ENCODE assay signal across 17 cellular contexts in genomic region chr16:51243836-51244483, GRCh38.
DNase-seq lines count a peak whose midpoint lies in the region; ATAC-seq and TF ChIP-seq lines count a peak whose summit lies in the region.
"Had no signal": no experiment of that assay in that cellular context is flagged by ENCODE, and none has a peak within 500 bp of the region (broad histone marks: within the 10 kb centered on the region; RNA-seq: fewer than 3 reads in every experiment).

No MANE protein-coding gene starts in this region.

- H3K9me3 ChIP-seq in HEK293 (ENCODE audit: control insufficient read depth, insufficient read depth, low read depth, low read length), result no peaks in the 10 kb centered on the region
- H3K9me3 ChIP-seq: Peyer's patch had no signal

- POLR2A ChIA-PET in HEK293 (lab: Yijun Ruan, JAX), result no interaction called here

- H3K4me1 Mint-ChIP-seq in activated naive CD8-positive, alpha-beta T cell treated with anti-CD3 and anti-CD28 coated beads, Interleukin-2, amount 50 U/mL, for 24 hours, result no peaks in the 10 kb centered on the region
- H3K4me1 Mint-ChIP-seq: IgD-negative memory B cell, T-helper 17 cell had no signal

- no peak overlapping the region for H3K4me3 Mint-ChIP-seq in activated naive CD8-positive, alpha-beta T cell treated with anti-CD3 and anti-CD28 coated beads, Interleukin-2, amount 50 U/mL, for 24 hours
- H3K4me3 Mint-ChIP-seq: IgD-negative memory B cell, T-helper 17 cell had no signal

- peaks cover 6% of the 10 kb centered on the region; the same call in 1 of the 2 replicates for H3K4me1 ChIP-seq in HEK293 (ENCODE audit: control insufficient read depth, insufficient read depth, low read length)
- H3K4me1 ChIP-seq: BLaER1 treated with 17β-estradiol and CSF1 and Interleukin-3, amounts not matched to agents 10 nM and 100 nM; foreskin keratinocyte; Peyer's patch had no signal

- peak overlapping the region; percentile 1; the same call in 1 of the 2 replicates for H3K27ac ChIP-seq in HEK293 (ENCODE audit: extremely low read depth, low read depth, low read length)
- H3K27ac ChIP-seq: BLaER1 treated with 17β-estradiol and CSF1 and Interleukin-3, amounts not matched to agents 10 nM and 100 nM; foreskin keratinocyte; Peyer's patch had no signal

- no peaks in the 10 kb centered on the region for H3K36me3 Mint-ChIP-seq in activated naive CD8-positive, alpha-beta T cell treated with anti-CD3 and anti-CD28 coated beads, Interleukin-2, amount 50 U/mL, for 24 hours (ENCODE audit: low read depth)
- H3K36me3 Mint-ChIP-seq: IgD-negative memory B cell had no signal

- no peaks in the 10 kb centered on the region for H3K27me3 Mint-ChIP-seq in activated naive CD8-positive, alpha-beta T cell treated with anti-CD3 and anti-CD28 coated beads, Interleukin-2, amount 50 U/mL, for 24 hours
- H3K27me3 Mint-ChIP-seq: IgD-negative memory B cell, T-helper 17 cell had no signal

- H3K27ac Mint-ChIP-seq in activated naive CD8-positive, alpha-beta T cell treated with anti-CD3 and anti-CD28 coated beads, Interleukin-2, amount 50 U/mL, for 24 hours, result no peak overlapping the region
- H3K27ac Mint-ChIP-seq: IgD-negative memory B cell, T-helper 17 cell had no signal

- CTCF ChIA-PET in HEK293 (lab: Yijun Ruan, JAX), result interaction anchor here (1.0 kb wide), 1 partner anchor 437 kb away, joined by 3 read pairs; no protein-coding TSS in a partner anchor

- H3K9me3 Mint-ChIP-seq in activated naive CD8-positive, alpha-beta T cell treated with anti-CD3 and anti-CD28 coated beads, Interleukin-2, amount 50 U/mL, for 24 hours, result peaks cover 8% of the 10 kb centered on the region

- no peak for TF ChIP-seq CTCF in HEK293 (tag by site-specific recombination; IDR thresholded peaks at IDR 0.05)

- no peak overlapping the region for H3K4me3 ChIP-seq in HEK293 (ENCODE audit: low read depth, low read length)
- H3K4me3 ChIP-seq: BLaER1 treated with 17β-estradiol and CSF1 and Interleukin-3, amounts not matched to agents 10 nM and 100 nM; Peyer's patch had no signal

- H3K36me3 ChIP-seq in HEK293 (ENCODE audit: control insufficient read depth in 2 of 2, insufficient read depth in 1 of 2, low read length in 2 of 2), result no peaks in the 10 kb centered on the region
- H3K36me3 ChIP-seq: BLaER1 treated with 17β-estradiol and CSF1 and Interleukin-3, amounts not matched to agents 10 nM and 100 nM; Peyer's patch had no signal

- no peak for ATAC-seq in activated naive CD8-positive, alpha-beta T cell treated with anti-CD3 and anti-CD28 coated beads, Interleukin-2, amount 50 U/mL, for 24 hours
- ATAC-seq in GM21717 (IDR thresholded peaks at IDR 0.05; ENCODE audit: unreplicated experiment), result no peak
- ATAC-seq: foreskin keratinocyte, T-helper 17 cell had no signal

- DNase-seq in SW480 (ENCODE audit: low spot score) (peak; percentile 18), glomerular visceral epithelial cell (ENCODE audit: extremely low spot score) (peak; percentile 6), renal cortical epithelial cell (ENCODE audit: low read depth) (peak; percentile 84), ureter (ENCODE audit: low spot score) (no peak)
- no peak for DNase-seq in activated naive CD8-positive, alpha-beta T cell treated with anti-CD3 and anti-CD28 coated beads, Interleukin-2, amount 50 U/mL, for 24 hours
- DNase-seq: activated CD4-positive, alpha-beta T cell treated with anti-CD3 and anti-CD28 coated beads for 1 hour; EL; posterior cingulate gyrus; stimulated activated CD4-positive, alpha-beta T cell treated with anti-CD3 and anti-CD28 coated beads, Interleukin-1b, Interleukin-23, amount 100 ng/mL, for 48 hours; T-helper 17 cell; trophoblast cell had no signal

TF ChIP-seq in HEK293, 187 proteins besides CTCF, POLR2A, EP300 and RAD21 (continues in another document):
- TF ChIP-seq ZNF274 (IDR thresholded peaks at IDR 0.05; ENCODE audit: low read length) (no peak), ZNF274 (tag by site-specific recombination; IDR thresholded peaks at IDR 0.05; ENCODE audit: borderline replicate concordance) (no peak), PRDM6 (tag by site-specific recombination; IDR thresholded peaks at IDR 0.05) (peak; percentile 86), ZNF24 (tag by site-specific recombination; IDR thresholded peaks at IDR 0.05) (no peak; the same call in 1 of the 2 replicates), ZNF596 (tag by site-specific recombination; IDR thresholded peaks at IDR 0.05) (no peak), ZNF169 (tag by site-specific recombination; IDR thresholded peaks at IDR 0.05) (no peak), ZSCAN18 (tag by site-specific recombination; IDR thresholded peaks at IDR 0.05) (no peak), ZNF404 (tag by site-specific recombination; IDR thresholded peaks at IDR 0.05) (no peak), REST (tag by site-specific recombination; IDR thresholded peaks at IDR 0.05) (no peak), ZNF202 (tag by site-specific recombination; IDR thresholded peaks at IDR 0.05; ENCODE audit: borderline replicate concordance) (no peak), ZNF311 (tag by site-specific recombination; IDR thresholded peaks at IDR 0.05; ENCODE audit: borderline replicate concordance) (no peak), RBAK (tag by site-specific recombination; IDR thresholded peaks at IDR 0.05) (no peak), ZNF529 (tag by site-specific recombination; IDR thresholded peaks at IDR 0.05; ENCODE audit: insufficient replicate concordance) (no peak), ZFHX2 (tag by site-specific recombination; conservative IDR thresholded peaks at IDR 0.05) (no peak), REPIN1 (tag by site-specific recombination; IDR thresholded peaks at IDR 0.05; ENCODE audit: low read depth) (no peak), ZIC2 (tag by site-specific recombination; IDR thresholded peaks at IDR 0.05) (no peak), ZNF580 (tag by site-specific recombination; IDR thresholded peaks at IDR 0.05) (0 out of 2 replicates have a peak, but pooled peaks have one; percentile 51), ZNF791 (tag by site-specific recombination; IDR thresholded peaks at IDR 0.05) (no peak), ZNF626 (tag by site-specific recombination; IDR thresholded peaks at IDR 0.05) (no peak), YY2 (tag by site-specific recombination; IDR thresholded peaks at IDR 0.05) (no peak)

Comparison
In these comparisons a context has a peak if more than half of its experiments do, and no peak if none do; other contexts are left out.
1. DNase-seq: peak in SW480 (single experiment), glomerular visceral epithelial cell (single experiment) and renal cortical epithelial cell (single experiment); none in ureter (single experiment) and activated naive CD8-positive, alpha-beta T cell treated with anti-CD3 and anti-CD28 coated beads, Interleukin-2, amount 50 U/mL, for 24 hours (single experiment).